In the genomic region with DNA sequence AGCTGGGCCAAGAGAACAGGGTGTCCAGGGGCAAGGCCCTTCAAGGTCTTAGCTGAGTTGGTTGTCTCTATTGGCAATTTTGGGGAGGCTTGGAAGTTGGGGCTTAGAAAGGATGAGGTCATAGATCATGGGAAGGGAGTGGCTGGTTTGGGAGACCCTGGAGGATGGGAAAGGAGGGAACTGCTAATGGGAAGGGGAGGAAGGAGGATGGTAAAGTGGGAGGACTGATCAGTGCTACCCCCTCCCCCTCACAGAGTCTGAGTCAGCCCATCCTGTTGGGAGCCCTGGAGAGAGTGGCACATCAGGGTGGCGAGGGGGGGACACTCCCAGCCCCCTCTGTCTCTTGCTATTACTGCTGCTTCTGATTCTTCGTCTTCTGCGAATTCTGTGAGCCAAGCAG, we compare ENCODE assay signal across 19 cellular contexts. TPM values are rescaled to one million over a fixed set of nuclear protein-coding genes. Genes with fewer than 3 reads are reported as not detected.
"Had no signal": no experiment of that assay in that cellular context is flagged by ENCODE, and none has a peak within 500 bp of the region (broad histone marks: within the 10 kb centered on the region; RNA-seq: fewer than 3 reads in every experiment).

No MANE protein-coding gene starts in this region.

- H3K9me3 Mint-ChIP-seq: activated CD4-positive, alpha-beta T cell treated with anti-CD3 and anti-CD28 coated beads, Interleukin-2, amount 10 ng/mL, durations not matched to agents 24 days and 14 days; activated CD8-positive, alpha-beta T cell treated with anti-CD3 and anti-CD28 coated beads for 36 hours; activated T-helper 2 cell treated with anti-CD3 and anti-CD28 coated beads, Interferon-gamma antibody, Interleukin-2, Interleukin-4, amounts not matched to agents 10 μg/mL and 5 μg/mL and 100 μg/mL, durations not matched to agents 14 hours and 24 hours and 36 hours; memory B cell; naive B cell; stimulated activated naive B cell treated with anti-CD40 and anti-IgM and Interleukin-4, amounts not matched to agents 10 μg/mL and 1 μg/mL and 100 μg/mL, for 72 hours had no signal

- H3K9me3 ChIP-seq: gastroesophageal sphincter, mucosa of descending colon, spleen, thoracic aorta, upper lobe of right lung had no signal

- H3K27ac ChIP-seq: gastroesophageal sphincter, spleen, thoracic aorta, upper lobe of right lung had no signal

- DNase-seq: activated CD4-positive, alpha-beta T cell treated with anti-CD3 and anti-CD28 coated beads, Interleukin-2, amount 10 ng/mL, durations not matched to agents 24 days and 14 days; activated CD8-positive, alpha-beta T cell treated with anti-CD3 and anti-CD28 coated beads for 36 hours; activated naive CD4-positive, alpha-beta T cell treated with Interleukin-2 at 50 U/mL for 16 hours; activated T-cell treated with anti-CD3 and anti-CD28 coated beads, Interleukin-2, amount 50 U/mL, for 1 hour; cortex of kidney; immature natural killer cell; naive B cell; occipital lobe; spleen; stimulated activated naive B cell treated with anti-CD40 and anti-IgM and Interleukin-4, amounts not matched to agents 10 μg/mL and 1 μg/mL and 100 μg/mL, for 72 hours; upper lobe of right lung had no signal

- H3K27ac Mint-ChIP-seq: activated CD4-positive, alpha-beta T cell treated with anti-CD3 and anti-CD28 coated beads, Interleukin-2, amount 10 ng/mL, durations not matched to agents 24 days and 14 days; activated CD8-positive, alpha-beta T cell treated with anti-CD3 and anti-CD28 coated beads for 36 hours; activated T-helper 2 cell treated with anti-CD3 and anti-CD28 coated beads, Interferon-gamma antibody, Interleukin-2, Interleukin-4, amounts not matched to agents 10 μg/mL and 5 μg/mL and 100 μg/mL, durations not matched to agents 14 hours and 24 hours and 36 hours; memory B cell; stimulated activated naive B cell treated with anti-CD40 and anti-IgM and Interleukin-4, amounts not matched to agents 10 μg/mL and 1 μg/mL and 100 μg/mL, for 72 hours had no signal

- H3K4me3 Mint-ChIP-seq: activated CD4-positive, alpha-beta T cell treated with anti-CD3 and anti-CD28 coated beads, Interleukin-2, amount 10 ng/mL, durations not matched to agents 24 days and 14 days; activated CD8-positive, alpha-beta T cell treated with anti-CD3 and anti-CD28 coated beads for 36 hours; memory B cell; stimulated activated naive B cell treated with anti-CD40 and anti-IgM and Interleukin-4, amounts not matched to agents 10 μg/mL and 1 μg/mL and 100 μg/mL, for 72 hours had no signal

- H3K4me3 ChIP-seq: gastroesophageal sphincter, mucosa of descending colon, spleen, thoracic aorta, upper lobe of right lung had no signal

- H3K27me3 ChIP-seq: gastroesophageal sphincter, spleen, upper lobe of right lung had no signal

- ATAC-seq: activated CD8-positive, alpha-beta T cell treated with anti-CD3 and anti-CD28 coated beads for 36 hours; esophagus mucosa; gastroesophageal sphincter; mucosa of descending colon; stimulated activated naive B cell treated with anti-CD40 and anti-IgM and Interleukin-4, amounts not matched to agents 10 μg/mL and 1 μg/mL and 100 μg/mL, for 72 hours; upper lobe of right lung had no signal

- H3K27me3 Mint-ChIP-seq: activated CD8-positive, alpha-beta T cell treated with anti-CD3 and anti-CD28 coated beads for 36 hours; memory B cell; naive B cell; stimulated activated naive B cell treated with anti-CD40 and anti-IgM and Interleukin-4, amounts not matched to agents 10 μg/mL and 1 μg/mL and 100 μg/mL, for 72 hours had no signal

- H3K36me3 ChIP-seq: thoracic aorta, upper lobe of right lung had no signal

RNA-seq across cellular contexts. Expression of a gene that starts 35.0 kb away (rescaled TPM):
- total RNA-seq: activated CD4-positive, alpha-beta T cell treated with anti-CD3 and anti-CD28 coated beads, Interleukin-2, amount 10 ng/mL, durations not matched to agents 24 days and 14 days; activated CD8-positive, alpha-beta T cell treated with anti-CD3 and anti-CD28 coated beads for 36 hours; gastroesophageal sphincter; liver; occipital lobe; renal cortical epithelial cell; spleen; thoracic aorta; upper lobe of right lung had no signal
